In genomic region chr5:54217826-54218503, GRCh38 we compare ENCODE assay signal across 8 cellular contexts.
A peak's percentile ranks its signal among the peaks of the same experiment; 100 is the strongest.
DNase-seq lines count a peak whose midpoint lies in the region; ATAC-seq, FAIRE-seq and TF ChIP-seq lines count a peak whose summit lies in the region.

No MANE protein-coding gene starts in this region.

- no peak overlapping the region for H2AFZ ChIP-seq in PC-9
- no peak overlapping the region for H2AFZ ChIP-seq in H1 (ENCODE audit: low read length)

- H3K9me2 ChIP-seq in PC-9 (ENCODE audit: insufficient read depth), result no peaks in the 10 kb centered on the region

- intact Hi-C loops in PC-9 (cut with micrococcal nuclease; ENCODE audit: unreplicated experiment), result loop anchor here (2.0 to 5.0 kb wide), 3 partner anchors 739 to 1046 kb away; no protein-coding TSS in a partner anchor

- H3K4me3 Mint-ChIP-seq in memory B cell, result no peak overlapping the region

- H3K27me3 ChIP-seq in PC-9 (ENCODE audit: insufficient read depth, low read depth), result no peaks in the 10 kb centered on the region
- H3K27me3 ChIP-seq in H1 (replicated peaks in 1 of 4; ENCODE audit: control insufficient read depth in 3 of 4, extremely low read depth in 1 of 4, insufficient read depth in 3 of 4, low read length in 3 of 4), result no peaks in the 10 kb centered on the region

- ATAC-seq in memory B cell (ENCODE audit: low read depth) (peak; percentile 38), HG02885 (IDR thresholded peaks at IDR 0.05; ENCODE audit: poor library complexity, unreplicated experiment) (no peak), HG03097 (IDR thresholded peaks at IDR 0.05; ENCODE audit: low FRiP score, unreplicated experiment) (no peak)

- H3K79me2 ChIP-seq in PC-9 (ENCODE audit: low read depth) (no peaks in the 10 kb centered on the region), H1 (ENCODE audit: control insufficient read depth in 1 of 2, insufficient read depth in 2 of 2, low read length in 2 of 2) (peaks cover 0 to 28% of the 10 kb centered on the region in 2 experiments; a peak in 3 of 4 replicates)

- TF ChIP-seq RAD21 in H1 (IDR thresholded peaks at IDR 0.05 in 1 of 2, conservative IDR thresholded peaks at IDR 0.05 in 1 of 2; ENCODE audit: low read depth in 2 of 2, low read length in 2 of 2), result peak; percentile 89 to 92

- no peak overlapping the region for H4K5ac ChIP-seq in H1 (ENCODE audit: insufficient read length, low read depth, low read length)

- no peak overlapping the region for H4K91ac ChIP-seq in H1 (replicated peaks; ENCODE audit: insufficient read length, low read length)

- peak; percentile 93 for FAIRE-seq in H1 (lab: Jason Lieb, UNC)

- H3K79me1 ChIP-seq in H1 (ENCODE audit: low read depth, low read length), result no peaks in the 10 kb centered on the region

- no peaks in the 10 kb centered on the region for H4K20me1 ChIP-seq in PC-9 (ENCODE audit: insufficient read depth)
- H4K20me1 ChIP-seq in H1 (replicated peaks in 1 of 2; ENCODE audit: control insufficient read depth in 1 of 2, insufficient read depth in 2 of 2, low read length in 2 of 2), result no peaks in the 10 kb centered on the region

- H2BK12ac ChIP-seq in H1 (ENCODE audit: low read depth, low read length), result no peak overlapping the region

- no peaks in the 10 kb centered on the region; the same call in 1 of the 2 replicates for H3K23me2 ChIP-seq in H1 (ENCODE audit: low read depth, low read length)

- no peak overlapping the region for H4K8ac ChIP-seq in H1 (ENCODE audit: extremely low read depth, insufficient read depth, low read length)

- POLR2A ChIA-PET in PC-9 (lab: Charles Lee; ENCODE audit: unreplicated experiment) (no interaction called here), H1 (lab: Charles Lee; ENCODE audit: partially characterized antibody) (no interaction called here)

- BruUV-seq in PC-9 (replicated peaks; lab: Mats Ljungman, UMichigan), result no TSS peak

- TF ChIP-seq POLR2A in H1 (IDR thresholded peaks at IDR 0.05; ENCODE audit: control extremely low read depth in 1 of 2, low read depth in 2 of 2, low read length in 2 of 2), result no peak

- no peaks in the 10 kb centered on the region for H3K9me3 Mint-ChIP-seq in memory B cell

- no peak overlapping the region for H3K9ac ChIP-seq in H1 (replicated peaks in 1 of 4; ENCODE audit: extremely low read depth in 1 of 4, low read depth in 3 of 4, low read length in 3 of 4)

- CTCF ChIA-PET in PC-9 (lab: Charles Lee), result interaction anchor here (0.7 kb wide), 1 partner anchor 1078 kb away, joined by 4 read pairs; no protein-coding TSS in a partner anchor
- CTCF ChIA-PET in H1 (lab: Charles Lee; ENCODE audit: partially characterized antibody), result no interaction called here

- H3K14ac ChIP-seq in H1 (ENCODE audit: insufficient read length), result no peak overlapping the region

- no peak overlapping the region for H2BK120ac ChIP-seq in H1 (replicated peaks; ENCODE audit: low read depth, low read length)

- no peak overlapping the region for H3K18ac ChIP-seq in H1 (ENCODE audit: extremely low read depth, low read length)

- no peak overlapping the region for H2BK5ac ChIP-seq in H1 (ENCODE audit: low read depth, low read length)

- H3K4me1 ChIP-seq in PC-9 (replicated peaks; ENCODE audit: insufficient read depth), result no peaks in the 10 kb centered on the region
- peaks cover 2 to 23% (median 15%) of the 10 kb centered on the region in 4 experiments; a peak in 6 of 7 replicates for H3K4me1 ChIP-seq in H1 (replicated peaks in 1 of 4; ENCODE audit: control insufficient read depth in 3 of 4, insufficient read depth in 4 of 4, low read length in 3 of 4)

- no peaks in the 10 kb centered on the region for H3K27me3 Mint-ChIP-seq in memory B cell

- TF ChIP-seq EP300 in H1 (IDR thresholded peaks at IDR 0.05; ENCODE audit: borderline replicate concordance in 1 of 2, low read depth in 2 of 2, low read length in 2 of 2), result no peak

- H3K4ac ChIP-seq in H1 (replicated peaks; ENCODE audit: insufficient read length, low read depth, low read length), result no peak overlapping the region

- H3K27ac ChIP-seq in PC-9, result no peak overlapping the region
- no peak overlapping the region for H3K27ac ChIP-seq in H1 (ENCODE audit: low read depth, low read length)

- H3K4me2 ChIP-seq in PC-9, result no peak overlapping the region
- no peak overlapping the region for H3K4me2 ChIP-seq in H1 (ENCODE audit: insufficient read depth in 1 of 2, low read depth in 2 of 2, low read length in 2 of 2)

- no peaks in the 10 kb centered on the region for H3F3A ChIP-seq in PC-9 (ENCODE audit: insufficient read depth, low read depth)

- no peak overlapping the region for H2BK15ac ChIP-seq in H1 (ENCODE audit: low read length)

- H3K23ac ChIP-seq in H1 (ENCODE audit: insufficient read length), result no peak overlapping the region

- no peaks in the 10 kb centered on the region for H3K9me3 ChIP-seq in PC-9 (ENCODE audit: insufficient read depth, low read depth)
- no peaks in the 10 kb centered on the region for H3K9me3 ChIP-seq in H1 (ENCODE audit: insufficient read depth in 2 of 2, low read depth in 1 of 2, low read length in 1 of 2)

- in situ Hi-C loops in GM13976 (cut with MboI; ENCODE audit: low sequenced_read_pairs, unreplicated experiment), result loop anchor here (25.0 kb wide), 1 partner anchor 731 kb away; the partner anchor contains the start of gene FST

- 66% methylated on average over 8 of the region's 8 CpGs; no CpG with 5 or more reads in 1 of the 2 experiments for WGBS in H1 (ENCODE audit: extremely low coverage in 1 of 2, insufficient coverage in 1 of 2, insufficient read length in 1 of 2, insufficient replicate concordance in 2 of 2, low coverage in 1 of 2, low lambda C conversion rate in 2 of 2, missing lambda C conversion rate in 1 of 2), 2 experiments

- DNase-seq in AG08396 (ENCODE audit: low spot score), result peak; percentile 36
- peak; percentile 13 for DNase-seq in GM13976 (ENCODE audit: low spot score)
- peak; percentile 72 to 84 for DNase-seq in Kasumi-1 (lab: John Stamatoyannopoulos, UW)
- DNase-seq in PC-9, result peak; percentile 2 to 44
- no peak for DNase-seq in H1 (ENCODE audit: low read depth in 1 of 2, low spot score in 2 of 2)
- peak in 1 of 2 donors; percentile 18 for DNase-seq in memory B cell (ENCODE audit: low spot score in 2 of 2)

- H2BK20ac ChIP-seq in H1 (ENCODE audit: low read length), result no peak overlapping the region

- TF ChIP-seq CTCF in GM13976 (IDR thresholded peaks at IDR 0.05; ENCODE audit: borderline replicate concordance, control extremely low read depth, extremely low read depth, insufficient read depth, missing control alignments) (peak; percentile 52), PC-9 (conservative IDR thresholded peaks at IDR 0.05) (peak; percentile 76), H1 (IDR thresholded peaks at IDR 0.05; ENCODE audit: control extremely low read depth in 1 of 3, insufficient read depth in 1 of 3, low read depth in 1 of 3, low read length in 3 of 3) (peak in 2 of 3 experiments; percentile 53 to 69; a peak in 3 of 4 replicates)

- no peaks in the 10 kb centered on the region for H3K36me3 Mint-ChIP-seq in memory B cell

- H3K4me3 ChIP-seq in PC-9 (no peak overlapping the region), H1 (ENCODE audit: extremely low read depth in 1 of 4, insufficient read depth in 2 of 4, low read depth in 3 of 4, low read length in 4 of 4) (no peak overlapping the region)

- peaks cover 2% of the 10 kb centered on the region for H3K4me1 Mint-ChIP-seq in memory B cell

- H2AK5ac ChIP-seq in H1 (ENCODE audit: low read depth, low read length), result no peak overlapping the region

- H3K56ac ChIP-seq in H1 (replicated peaks; ENCODE audit: insufficient read length, low read depth, low read length), result no peak overlapping the region

- H3K36me3 ChIP-seq in PC-9 (ENCODE audit: low read depth) (no peaks in the 10 kb centered on the region), H1 (ENCODE audit: control insufficient read depth in 2 of 4, insufficient read depth in 4 of 4, low read length in 3 of 4) (no peaks in the 10 kb centered on the region)

- H3K27ac Mint-ChIP-seq in memory B cell, result no peak overlapping the region

Comparison
In these comparisons a context has a peak if more than half of its experiments do, and no peak if none do; other contexts are left out.
1. DNase-seq: peak in AG08396 (single experiment), GM13976 (single experiment), Kasumi-1 (2 of 2) and PC-9 (2 of 2); none in H1 (0 of 2).
2. Peak in every context shown above with its lines, with median percentiles within 50 percentile points of each other: CTCF ChIP-seq.